Comparison of ENCODE assay signal across 11 cellular contexts in the genomic region with DNA sequence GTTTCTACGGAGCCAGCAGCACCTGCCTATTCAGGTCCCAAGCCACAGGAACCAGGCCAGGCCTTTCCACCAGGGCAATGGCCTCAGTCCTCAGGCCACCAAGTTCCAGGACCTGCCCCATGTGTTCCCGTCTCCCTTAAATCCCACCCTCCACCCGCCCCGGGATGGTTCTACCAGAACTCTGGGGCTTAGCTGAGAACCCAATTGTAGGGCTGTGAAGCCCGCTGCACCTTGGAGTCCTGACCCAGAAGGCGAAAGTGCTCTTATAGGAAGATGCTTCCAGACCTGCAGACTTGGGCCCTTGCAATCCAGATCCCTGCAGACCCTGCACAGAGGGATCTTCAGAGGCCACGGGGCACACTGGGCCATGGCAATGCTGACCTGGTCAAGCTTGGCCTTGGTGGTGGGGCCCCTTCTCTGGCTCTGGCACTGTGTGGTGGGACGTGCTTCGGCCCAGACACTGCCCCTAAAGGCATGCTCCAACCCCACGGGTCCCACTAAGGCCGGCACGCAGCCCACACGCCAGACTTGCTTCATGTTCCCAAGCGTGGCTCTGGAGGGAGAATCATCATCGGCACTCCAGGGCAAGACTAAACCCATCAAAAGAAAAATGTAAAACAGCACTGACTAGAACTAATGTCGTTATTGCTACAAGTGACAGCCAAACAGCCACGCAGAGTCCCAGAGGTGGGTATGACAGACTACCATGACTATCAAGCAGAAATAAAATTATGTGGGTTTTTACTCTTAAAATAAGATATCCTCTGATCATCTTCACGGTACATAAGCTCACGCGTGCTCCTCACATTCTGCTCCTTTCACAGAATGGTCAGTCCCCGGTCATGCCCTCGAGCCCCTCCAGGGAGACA.
"Had no signal": no experiment of that assay in that cellular context is flagged by ENCODE, and none has a peak within 500 bp of the region (broad histone marks: within the 10 kb centered on the region; RNA-seq: fewer than 3 reads in every experiment).

No MANE protein-coding gene starts in this region.

- H3K27me3 ChIP-seq: adrenal gland, testis had no signal

- H3K4me3 ChIP-seq: adrenal gland, coronary artery, left ventricle myocardium inferior, psoas muscle had no signal

- H3K9me3 ChIP-seq: adrenal gland, left ventricle myocardium inferior, psoas muscle, testis had no signal

- H3K4me3 Mint-ChIP-seq: activated CD4-positive, alpha-beta T cell treated with anti-CD3 and anti-CD28 coated beads, Interleukin-2, amount 10 ng/mL, durations not matched to agents 7 days and 5 days; memory B cell; nephron; stimulated activated naive CD8-positive, alpha-beta T cell treated with anti-CD3 and anti-CD28 coated beads, Interleukin-15, amount 100 ng/mL, for 72 hours; T-helper 2 cell treated with Interferon-gamma antibody and Interleukin-4, amounts not matched to agents 5 μg/mL and 100 μg/mL, for 36 hours had no signal

- H3K27ac ChIP-seq: adrenal gland, left ventricle myocardium inferior, psoas muscle, testis had no signal

- H3K27me3 Mint-ChIP-seq: memory B cell; stimulated activated naive CD8-positive, alpha-beta T cell treated with anti-CD3 and anti-CD28 coated beads, Interleukin-15, amount 100 ng/mL, for 72 hours had no signal

- H3K9me3 Mint-ChIP-seq: activated CD4-positive, alpha-beta T cell treated with anti-CD3 and anti-CD28 coated beads, Interleukin-2, amount 10 ng/mL, durations not matched to agents 7 days and 5 days; activated T-helper 2 cell treated with anti-CD3 and anti-CD28 coated beads, Interferon-gamma antibody, Interleukin-2, Interleukin-4, amounts not matched to agents 10 μg/mL and 5 μg/mL and 100 μg/mL, durations not matched to agents 14 hours and 24 hours and 36 hours; memory B cell; nephron; stimulated activated naive CD8-positive, alpha-beta T cell treated with anti-CD3 and anti-CD28 coated beads, Interleukin-15, amount 100 ng/mL, for 72 hours; T-helper 2 cell treated with Interferon-gamma antibody and Interleukin-4, amounts not matched to agents 5 μg/mL and 100 μg/mL, for 36 hours had no signal

- H3K27ac Mint-ChIP-seq: activated T-helper 2 cell treated with anti-CD3 and anti-CD28 coated beads, Interferon-gamma antibody, Interleukin-2, Interleukin-4, amounts not matched to agents 10 μg/mL and 5 μg/mL and 100 μg/mL, durations not matched to agents 14 hours and 24 hours and 36 hours; memory B cell; T-helper 2 cell treated with Interferon-gamma antibody and Interleukin-4, amounts not matched to agents 5 μg/mL and 100 μg/mL, for 36 hours had no signal

- H3K4me1 ChIP-seq: testis had no signal
